ENCODE assay signal across 10 cellular contexts in genomic region chr20:53138454-53139291, GRCh38.
A peak's percentile ranks its signal among the peaks of the same experiment; 100 is the strongest.
DNase-seq lines count a peak whose midpoint lies in the region; ATAC-seq and TF ChIP-seq lines count a peak whose summit lies in the region.
"Had no signal": no experiment of that assay in that cellular context is flagged by ENCODE, and none has a peak within 500 bp of the region (broad histone marks: within the 10 kb centered on the region; RNA-seq: fewer than 3 reads in every experiment).

No MANE protein-coding gene starts in this region.

- peak overlapping the region; percentile 7; the same call in 1 of the 2 replicates for H3K4me3 ChIP-seq in MM.1S (ENCODE audit: low read length)
- H3K4me3 ChIP-seq: Peyer's patch had no signal

- H3K9ac ChIP-seq in MM.1S (ENCODE audit: low read length), result no peak overlapping the region; the same call in 1 of the 2 replicates

- no peaks in the 10 kb centered on the region for H3K27me3 ChIP-seq in MM.1S (replicated peaks; ENCODE audit: insufficient read depth, low read length)
- H3K27me3 ChIP-seq: Peyer's patch had no signal

- no peaks in the 10 kb centered on the region for H4K20me1 ChIP-seq in MM.1S (ENCODE audit: insufficient read depth, low read length)

- DNase-seq in MM.1S (peak; percentile 93), NCI-H526 (lab: John Stamatoyannopoulos, UW) (no peak), amniotic stem cell (lab: John Stamatoyannopoulos, UW) (no peak), D341Med (ENCODE audit: low spot score) (no peak)
- DNase-seq: activated B cell treated with CpG ODN at 0.5 μM for 24 hours, NCI-H1436 treated with DMSO at 0.1 percent for 48 hours, Peyer's patch had no signal

- no peak for TF ChIP-seq CTCF in MM.1S (IDR thresholded peaks at IDR 0.05; ENCODE audit: low read length)

- H3F3A ChIP-seq in MM.1S (ENCODE audit: insufficient read depth, low read length), result peaks cover 20% of the 10 kb centered on the region

- ATAC-seq in GM18520 (IDR thresholded peaks at IDR 0.05; ENCODE audit: unreplicated experiment), result peak; percentile 70
- peak; percentile 97 for ATAC-seq in GM19395 (IDR thresholded peaks at IDR 0.05; ENCODE audit: unreplicated experiment)
- ATAC-seq in HG02852 (IDR thresholded peaks at IDR 0.05; ENCODE audit: unreplicated experiment), result peak; percentile 98

- H2AFZ ChIP-seq in MM.1S (ENCODE audit: low read length), result peak overlapping the region; percentile 24

- H3K9me3 ChIP-seq in MM.1S (replicated peaks; ENCODE audit: insufficient read depth, low read length), result no peaks in the 10 kb centered on the region
- H3K9me3 ChIP-seq: Peyer's patch had no signal

- no peaks in the 10 kb centered on the region for H3K9me2 ChIP-seq in MM.1S (replicated peaks; ENCODE audit: insufficient read depth, low read length)

- peak overlapping the region; percentile 78 for H3K27ac ChIP-seq in MM.1S (ENCODE audit: low read length)
- H3K27ac ChIP-seq: Peyer's patch had no signal

- no peaks in the 10 kb centered on the region for H3K79me2 ChIP-seq in MM.1S (ENCODE audit: low read length)

- H3K36me3 ChIP-seq in MM.1S (replicated peaks; ENCODE audit: insufficient read depth, low read length), result no peaks in the 10 kb centered on the region
- H3K36me3 ChIP-seq: Peyer's patch had no signal

- H3K4me1 ChIP-seq in MM.1S (ENCODE audit: low read length), result peaks cover 29% of the 10 kb centered on the region
- H3K4me1 ChIP-seq: Peyer's patch had no signal

- peak overlapping the region; percentile 40 for H3K4me2 ChIP-seq in MM.1S (ENCODE audit: low read depth, low read length)
